In genomic region chr5:962386-962785, GRCh38 we compare ENCODE assay signal across 11 cellular contexts. TPM values are rescaled to one million over a fixed set of nuclear protein-coding genes. Genes with fewer than 3 reads are reported as not detected.
"Had no signal": no experiment of that assay in that cellular context is flagged by ENCODE, and none has a peak within 500 bp of the region (broad histone marks: within the 10 kb centered on the region; RNA-seq: fewer than 3 reads in every experiment).

No MANE protein-coding gene starts in this region.

- ATAC-seq: natural killer cell; stimulated activated naive CD8-positive, alpha-beta T cell treated with anti-CD3 and anti-CD28 coated beads, Interleukin-15, Interleukin-2, amounts not matched to agents 100 U/mL and 50 U/mL, for 24 hours; T-helper 17 cell had no signal

- H3K4me3 ChIP-seq: sigmoid colon, suprapubic skin had no signal

- H3K27ac ChIP-seq: sigmoid colon, suprapubic skin had no signal

- H3K27me3 ChIP-seq: sigmoid colon had no signal

- DNase-seq: activated CD4-positive, alpha-beta T cell treated with anti-CD3 and anti-CD28 coated beads, Interleukin-2, amount 50 U/mL, for 4 hours; amygdala; erythroblast; hypothalamus; natural killer cell; nucleus accumbens; sigmoid colon; stimulated activated CD4-positive, alpha-beta T cell treated with anti-CD3 and anti-CD28 coated beads, Interleukin-2, amount 100 ng/mL, for 48 hours; stimulated activated naive CD8-positive, alpha-beta T cell treated with anti-CD3 and anti-CD28 coated beads, Interleukin-15, Interleukin-2, amounts not matched to agents 100 U/mL and 50 U/mL, for 24 hours; T-helper 17 cell had no signal

- H3K36me3 ChIP-seq: sigmoid colon, suprapubic skin had no signal

- H3K9me3 ChIP-seq: sigmoid colon, suprapubic skin had no signal

RNA-seq across cellular contexts. Expression of gene NKD2, which starts 46.2 kb away (rescaled TPM):
- total RNA-seq: natural killer cell, T-helper 17 cell had no signal
